Comparison of ENCODE assay signal across 1 cellular context in genomic region chr18:8706545-8706980, GRCh38.
TF ChIP-seq lines count a peak whose summit lies in the region.

No MANE protein-coding gene starts in this region.

TF ChIP-seq in HCT116, 20 proteins besides CTCF, POLR2A, EP300 and RAD21 (continued from another document):
- no peak for TF ChIP-seq ZBTB33 (IDR thresholded peaks at IDR 0.05; ENCODE audit: extremely low read depth, insufficient replicate concordance, low read length)
- TF ChIP-seq ZNF274 (IDR thresholded peaks at IDR 0.05; ENCODE audit: low read depth, low read length), result no peak
- no peak for TF ChIP-seq SIN3A (IDR thresholded peaks at IDR 0.05; ENCODE audit: low read depth)
- TF ChIP-seq FOSL1 (IDR thresholded peaks at IDR 0.05; ENCODE audit: low read depth), result no peak
- TF ChIP-seq EGR1 (IDR thresholded peaks at IDR 0.05; ENCODE audit: low read depth), result no peak
- TF ChIP-seq ZFX (IDR thresholded peaks at IDR 0.05), result no peak
- no peak for TF ChIP-seq EZH2phosphoT487 (IDR thresholded peaks at IDR 0.05; ENCODE audit: borderline replicate concordance)
- no peak for TF ChIP-seq MAX (IDR thresholded peaks at IDR 0.05)
- TF ChIP-seq YY1 (IDR thresholded peaks at IDR 0.05; ENCODE audit: extremely low read depth, insufficient replicate concordance, low read depth, low read length), result no peak
- TF ChIP-seq TCF7L2 (IDR thresholded peaks at IDR 0.05; ENCODE audit: borderline replicate concordance, extremely low read depth, insufficient read depth, insufficient read length), result no peak
- TF ChIP-seq POLR2AphosphoS5 (IDR thresholded peaks at IDR 0.05; ENCODE audit: low read depth, low read length), result no peak
- no peak for TF ChIP-seq ELF1 (IDR thresholded peaks at IDR 0.05; ENCODE audit: borderline replicate concordance, low read depth)
- no peak for TF ChIP-seq SP1 (IDR thresholded peaks at IDR 0.05; ENCODE audit: low read depth)
- no peak for TF ChIP-seq JUND (IDR thresholded peaks at IDR 0.05)
